ENCODE assay signal across 8 cellular contexts in genomic region chr19:24033962-24034342, GRCh38. TPM values are rescaled to one million over a fixed set of nuclear protein-coding genes. Genes with fewer than 3 reads are reported as not detected.
DNase-seq lines count a peak whose midpoint lies in the region; ATAC-seq and TF ChIP-seq lines count a peak whose summit lies in the region.

No MANE protein-coding gene starts in this region.

- intact Hi-C loops in left lung (cut with DNase I), result no loop called here

- peak overlapping the region; percentile 93 to 97 for H3K27ac ChIP-seq in left lung

- peak; percentile 69 for DNase-seq in EL
- DNase-seq in HT-29 (ENCODE audit: low spot score), result peak; percentile 61
- DNase-seq in T-helper 17 cell, result no peak
- DNase-seq in dedifferentiated amniotic fluid mesenchymal stem cell (ENCODE audit: extremely low spot score), result peak; percentile 44
- DNase-seq in left lung, result peak; percentile 49 to 78
- peak; percentile 1 for DNase-seq in stimulated activated CD8-positive, alpha-beta memory T cell treated with anti-CD3 and anti-CD28 coated beads, Interleukin-15, amount 100 ng/mL, for 24 hours (ENCODE audit: low read depth)
- DNase-seq in SKM-1 treated with dmso at 0.1 percent for 144 hours (lab: John Stamatoyannopoulos, UW; ENCODE audit: unreplicated experiment), result no peak

- H3K4me1 ChIP-seq in left lung, result peaks cover 0 to 39% of the 10 kb centered on the region in 2 donors

- peak; percentile 25 for ATAC-seq in GM21360 (IDR thresholded peaks at IDR 0.05; ENCODE audit: unreplicated experiment)
- ATAC-seq in T-helper 17 cell, result peak; percentile 32
- ATAC-seq in left lung, result peak; percentile 71

- H3K4me3 ChIP-seq in left lung, result peak overlapping the region; percentile 58 to 85

- no peaks in the 10 kb centered on the region for H3K27me3 Mint-ChIP-seq in T-helper 17 cell

- TF ChIP-seq CTCF in left lung (IDR thresholded peaks at IDR 0.05), result no peak

- H3K36me3 Mint-ChIP-seq in T-helper 17 cell (ENCODE audit: low read depth), result peaks cover 5% of the 10 kb centered on the region

- H3K27me3 ChIP-seq in left lung, result no peaks in the 10 kb centered on the region

- peaks cover 0 to 28% of the 10 kb centered on the region in 2 donors for H3K36me3 ChIP-seq in left lung

- H3K27ac Mint-ChIP-seq in T-helper 17 cell, result peak overlapping the region; percentile 93

- H3K4me1 Mint-ChIP-seq in T-helper 17 cell, result peaks cover 40% of the 10 kb centered on the region

- H3K4me3 Mint-ChIP-seq in T-helper 17 cell, result peak overlapping the region; percentile 99

- H3K9me3 ChIP-seq in T-helper 17 cell (ENCODE audit: control insufficient read depth, low read length, poor library complexity, severe bottlenecking) (no peaks in the 10 kb centered on the region), left lung (no peaks in the 10 kb centered on the region)

RNA-seq across cellular contexts. Expression of gene ZNF254, which starts 53.0 kb away (rescaled TPM):
- 0.89 and 1.0 TPM in 2 replicates for total RNA-seq in HT-29 (2014; rRNA removed; shearing (Covaris generic))
- total RNA-seq in T-helper 17 cell (10 to 100 TPM in 1 of 2 donors, 1 to 10 TPM in 1; 8.4 to 12.0 TPM), left lung (10 to 100 TPM; 14.7 to 21.3 TPM)

Comparison
In these comparisons a context has a peak if more than half of its experiments do, and no peak if none do; other contexts are left out.
1. DNase-seq: peak in EL (single experiment), HT-29 (single experiment), dedifferentiated amniotic fluid mesenchymal stem cell (single experiment), left lung (2 of 2) and stimulated activated CD8-positive, alpha-beta memory T cell treated with anti-CD3 and anti-CD28 coated beads, Interleukin-15, amount 100 ng/mL, for 24 hours (single experiment); none in T-helper 17 cell (0 of 3) and SKM-1 treated with dmso at 0.1 percent for 144 hours (single experiment).
2. Peak in every context shown above with its lines, with median percentiles within 50 percentile points of each other: ATAC-seq.